Comparison of ENCODE assay signal across 8 cellular contexts in the genomic region with DNA sequence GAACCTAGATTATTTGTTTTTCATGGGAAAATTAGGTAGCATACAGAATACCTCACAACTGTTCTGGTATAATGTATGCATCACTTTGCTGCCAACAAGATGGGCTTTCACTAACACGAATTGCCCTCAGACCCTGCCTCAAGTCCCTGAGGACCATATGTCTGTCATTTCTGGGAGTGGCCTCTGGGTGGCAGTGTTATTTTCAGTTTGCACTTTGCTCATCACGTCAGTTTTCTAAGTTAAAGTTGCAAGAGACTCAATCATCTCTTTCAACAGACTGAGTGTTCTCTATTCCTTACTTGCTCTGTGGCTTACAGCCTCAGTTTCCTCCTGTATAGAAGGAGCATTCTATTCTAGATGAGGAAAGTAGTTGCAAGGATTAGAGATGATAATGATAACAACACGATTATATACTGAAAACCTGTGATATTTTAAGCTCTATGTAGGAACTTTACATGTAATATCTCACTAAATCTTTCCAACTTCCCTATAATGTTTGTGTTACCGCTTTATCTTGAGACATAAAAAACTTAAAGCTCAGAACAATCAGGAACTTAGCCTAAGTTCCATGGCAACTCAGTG. TPM values are rescaled to one million over a fixed set of nuclear protein-coding genes. Genes with fewer than 3 reads are reported as not detected.
DNase-seq lines count a peak whose midpoint lies in the region; ATAC-seq and TF ChIP-seq lines count a peak whose summit lies in the region.

No MANE protein-coding gene starts in this region.

- CTCF ChIA-PET in activated CD4-positive, alpha-beta T cell treated with anti-CD3 and anti-CD28 coated beads for 36 hours (lab: Charles Lee), result interaction anchor here (0.6 to 4.6 kb wide), 20 partner anchors 11 to 383 kb away, joined by 3 to 24 read pairs (median 4); no protein-coding TSS in a partner anchor

- POLR2A ChIA-PET in activated CD4-positive, alpha-beta T cell treated with anti-CD3 and anti-CD28 coated beads for 36 hours (lab: Charles Lee), result no interaction called here

- H3K36me3 ChIP-seq in right lobe of liver, result no peaks in the 10 kb centered on the region

- peaks cover 31% of the 10 kb centered on the region for H3K4me1 Mint-ChIP-seq in activated CD4-positive, alpha-beta T cell treated with anti-CD3 and anti-CD28 coated beads for 36 hours

- H3K4me3 ChIP-seq in choroid plexus epithelial cell (ENCODE audit: low read depth, low read length) (no peak overlapping the region), right lobe of liver (no peak overlapping the region)

- H3K27ac Mint-ChIP-seq in activated CD4-positive, alpha-beta T cell treated with anti-CD3 and anti-CD28 coated beads for 36 hours, result no peak overlapping the region

- ATAC-seq in HG02938 (IDR thresholded peaks at IDR 0.05; ENCODE audit: unreplicated experiment), result peak; percentile 65
- ATAC-seq in activated CD4-positive, alpha-beta T cell treated with anti-CD3 and anti-CD28 coated beads for 36 hours, result peak; percentile 74
- ATAC-seq in right lobe of liver, result peak; percentile 87 to 94 (median 91)

- H3K27me3 Mint-ChIP-seq in activated CD4-positive, alpha-beta T cell treated with anti-CD3 and anti-CD28 coated beads for 36 hours, result peaks cover 15% of the 10 kb centered on the region

- no peak overlapping the region for H3K4me3 Mint-ChIP-seq in activated CD4-positive, alpha-beta T cell treated with anti-CD3 and anti-CD28 coated beads for 36 hours

- no peaks in the 10 kb centered on the region for H3K4me1 ChIP-seq in right lobe of liver

- no peaks in the 10 kb centered on the region for H3K27me3 ChIP-seq in right lobe of liver

- H3K27ac ChIP-seq in right lobe of liver, result no peak overlapping the region

- DNase-seq in activated gamma-delta T cell treated with Interleukin-2 at 50 U/mL for 16 hours (peak; percentile 49), activated gamma-delta T cell (lab: John Stamatoyannopoulos, UW) (no peak), NCI-H226 (peak; percentile 34), choroid plexus epithelial cell (ENCODE audit: low read depth) (peak; percentile 81), right lobe of liver (peak in 2 of 3 donors; percentile 25 to 61)
- peak; percentile 75 for DNase-seq in activated CD4-positive, alpha-beta T cell treated with anti-CD3 and anti-CD28 coated beads for 36 hours
- DNase-seq in stimulated activated CD8-positive, alpha-beta memory T cell treated with anti-CD3 and anti-CD28 coated beads, Interleukin-15, amount 100 ng/mL, for 24 hours (ENCODE audit: low read depth), result peak; percentile 3

- WGBS in right lobe of liver (ENCODE audit: insufficient coverage, low coverage, low lambda C conversion rate, missing lambda C conversion rate), result 6% methylated on average over 4 of the region's 4 CpGs

- H3K9me3 ChIP-seq in right lobe of liver, result no peaks in the 10 kb centered on the region

- TF ChIP-seq POLR2A in right lobe of liver (IDR thresholded peaks at IDR 0.05), result no peak

- H3K9me3 Mint-ChIP-seq in activated CD4-positive, alpha-beta T cell treated with anti-CD3 and anti-CD28 coated beads for 36 hours (ENCODE audit: low read depth), result no peaks in the 10 kb centered on the region

- no peaks in the 10 kb centered on the region for H3K36me3 Mint-ChIP-seq in activated CD4-positive, alpha-beta T cell treated with anti-CD3 and anti-CD28 coated beads for 36 hours (ENCODE audit: low read depth)

- peak; percentile 83 for TF ChIP-seq CTCF in choroid plexus epithelial cell (conservative IDR thresholded peaks at IDR 0.05; ENCODE audit: low read depth, low read length)
- peak; percentile 75 to 81 (median 76) for TF ChIP-seq CTCF in right lobe of liver (IDR thresholded peaks at IDR 0.05)

- intact Hi-C loops in activated CD4-positive, alpha-beta T cell treated with anti-CD3 and anti-CD28 coated beads for 36 hours (cut with DNase I, micrococcal nuclease), result loop anchor here (1.0 to 10.0 kb wide), 5 partner anchors 106 to 382 kb away; a partner anchor contains a TSS
- intact Hi-C loops in right lobe of liver (cut with DNase I), result loop anchor here in 1 of 2 donors (10.0 kb wide), 1 partner anchor 126 kb away; no protein-coding TSS in a partner anchor

RNA-seq across cellular contexts. Expression of a gene that starts 55.7 kb away (rescaled TPM):
- total RNA-seq in activated CD4-positive, alpha-beta T cell treated with anti-CD3 and anti-CD28 coated beads for 36 hours, result not detected
- not detected for total RNA-seq in right lobe of liver
